ENCODE assay signal across 29 cellular contexts in the genomic region with DNA sequence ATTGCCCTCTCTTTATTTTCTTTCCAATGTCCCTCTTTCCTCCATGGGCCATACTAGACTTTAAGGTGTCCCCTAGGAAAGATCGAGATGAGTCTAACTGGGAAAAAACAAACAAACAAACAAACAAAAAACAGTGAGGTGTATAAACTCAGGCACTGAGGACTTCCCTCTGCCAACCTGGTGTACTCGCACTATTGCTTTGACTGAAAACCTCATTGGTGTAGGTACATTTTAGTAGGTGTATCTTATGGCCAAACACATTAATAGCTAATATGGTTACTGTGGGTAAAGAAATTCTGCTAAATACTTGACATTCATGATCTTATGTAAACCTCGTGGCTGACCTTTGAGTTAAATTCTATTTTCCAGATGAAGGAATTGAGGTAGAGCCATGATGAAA.
A peak's percentile ranks its signal among the peaks of the same experiment; 100 is the strongest.
DNase-seq lines count a peak whose midpoint lies in the region; ATAC-seq and TF ChIP-seq lines count a peak whose summit lies in the region.
"Had no signal": no experiment of that assay in that cellular context is flagged by ENCODE, and none has a peak within 500 bp of the region (broad histone marks: within the 10 kb centered on the region; RNA-seq: fewer than 3 reads in every experiment).

No MANE protein-coding gene starts in this region.

- no peak for DNase-seq in GM23248
- no peak for DNase-seq in coronary artery (ENCODE audit: low spot score)
- no peak for DNase-seq in activated CD4-positive, CD25-positive, alpha-beta regulatory T cell treated with anti-CD3 and anti-CD28 coated beads, Interleukin-2, amount 50 U/mL, for 72 hours
- no peak for DNase-seq in BE2C
- DNase-seq in endothelial cell (ENCODE audit: low spot score): no peak
- DNase-seq: activated CD8-positive, alpha-beta memory T cell treated with anti-CD3 and anti-CD28 coated beads, Interleukin-2, amount 50 U/mL, for 4 hours; body of pancreas; effector CD4-positive, alpha-beta T cell; HFFc6; kidney; midbrain; naive thymus-derived CD8-positive, alpha-beta T cell; NCI-H2029 treated with DMSO at 0.1 percent for 48 hours; NCI-H2227 treated with DMSO at 0.1 percent for 48 hours; NCI-H526 treated with DMSO at 0.1 percent for 48 hours; nucleus accumbens; SHP77 had no signal

- H3K4me3 ChIP-seq in GM23248 (no peak overlapping the region), coronary artery (no peak overlapping the region), BE2C (ENCODE audit: low read depth, low read length) (no peak overlapping the region)
- H3K4me3 ChIP-seq: body of pancreas, GM23338, K562, skin epidermis, suprapubic skin had no signal

- H3K4me1 ChIP-seq in GM23248 (ENCODE audit: insufficient read depth): 0 out of 2 replicates have a peak, but pooled peaks cover 5% of the 10 kb centered on the region
- H3K4me1 ChIP-seq in BE2C: no peaks in the 10 kb centered on the region
- H3K4me1 ChIP-seq: body of pancreas, suprapubic skin had no signal

- no peak overlapping the region for H3K9ac ChIP-seq in GM23248

- TF ChIP-seq CTCF in VCaP (conservative IDR thresholded peaks at IDR 0.05) (no peak), coronary artery (IDR thresholded peaks at IDR 0.05) (no peak), BE2C (IDR thresholded peaks at IDR 0.05; ENCODE audit: low read depth, low read length) (no peak), endothelial cell (IDR thresholded peaks at IDR 0.05; ENCODE audit: unreplicated experiment) (no peak)

- 91 to 97% methylated on average over 3 of the region's 3 CpGs for WGBS in GM23248 (ENCODE audit: low coverage in 1 of 2, low lambda C conversion rate in 2 of 2, missing lambda C conversion rate in 2 of 2), 2 experiments

- no peaks in the 10 kb centered on the region for H3K9me3 Mint-ChIP-seq in stimulated activated memory B cell treated with anti-CD40 and anti-IgM and Interleukin-4, amounts not matched to agents 10 μg/mL and 1 μg/mL and 100 μg/mL, for 72 hours
- no peaks in the 10 kb centered on the region for H3K9me3 Mint-ChIP-seq in endothelial cell (ENCODE audit: unreplicated experiment)
- H3K9me3 Mint-ChIP-seq: activated CD4-positive, alpha-beta memory T cell treated with anti-CD3 and anti-CD28 coated beads for 36 hours; CD14-positive monocyte; GM23338; HFFc6; naive thymus-derived CD8-positive, alpha-beta T cell had no signal

- no peaks in the 10 kb centered on the region for H3K9me3 ChIP-seq in GM23248 (ENCODE audit: low read depth)
- no peaks in the 10 kb centered on the region for H3K9me3 ChIP-seq in BE2C
- H3K9me3 ChIP-seq: body of pancreas, suprapubic skin had no signal

- peaks cover 47% of the 10 kb centered on the region for H3K27me3 Mint-ChIP-seq in stimulated activated memory B cell treated with anti-CD40 and anti-IgM and Interleukin-4, amounts not matched to agents 10 μg/mL and 1 μg/mL and 100 μg/mL, for 72 hours
- peaks cover 2% of the 10 kb centered on the region for H3K27me3 Mint-ChIP-seq in endothelial cell (ENCODE audit: unreplicated experiment)

- H3K27ac ChIP-seq in GM23248: peak overlapping the region; percentile 20
- H3K27ac ChIP-seq in VCaP: peak overlapping the region; percentile 42
- peak overlapping the region; percentile 35 to 46 for H3K27ac ChIP-seq in coronary artery
- H3K27ac ChIP-seq: body of pancreas, epithelial cell of prostate, suprapubic skin had no signal

- no peak overlapping the region for H2AFZ ChIP-seq in GM23248
- H2AFZ ChIP-seq: GM23338 had no signal

- H3F3A ChIP-seq in GM23248 (ENCODE audit: insufficient read depth): peaks cover 3% of the 10 kb centered on the region; the same call in 1 of the 2 replicates

- no peaks in the 10 kb centered on the region for H4K20me1 ChIP-seq in GM23248 (ENCODE audit: insufficient read depth)

- no peak overlapping the region for H3K4me3 Mint-ChIP-seq in stimulated activated memory B cell treated with anti-CD40 and anti-IgM and Interleukin-4, amounts not matched to agents 10 μg/mL and 1 μg/mL and 100 μg/mL, for 72 hours
- no peak overlapping the region for H3K4me3 Mint-ChIP-seq in endothelial cell (ENCODE audit: unreplicated experiment)
- H3K4me3 Mint-ChIP-seq: activated CD4-positive, alpha-beta memory T cell treated with anti-CD3 and anti-CD28 coated beads for 36 hours; activated naive CD8-positive, alpha-beta T cell; GM23338; HFFc6; naive thymus-derived CD8-positive, alpha-beta T cell had no signal

- H3K27me3 ChIP-seq in GM23248 (replicated peaks; ENCODE audit: insufficient read depth): no peaks in the 10 kb centered on the region
- no peaks in the 10 kb centered on the region for H3K27me3 ChIP-seq in BE2C
- H3K27me3 ChIP-seq: body of pancreas had no signal

- H3K4me1 Mint-ChIP-seq in stimulated activated memory B cell treated with anti-CD40 and anti-IgM and Interleukin-4, amounts not matched to agents 10 μg/mL and 1 μg/mL and 100 μg/mL, for 72 hours: peaks cover 14% of the 10 kb centered on the region
- H3K4me1 Mint-ChIP-seq in endothelial cell (ENCODE audit: unreplicated experiment): peaks cover 9% of the 10 kb centered on the region
- H3K4me1 Mint-ChIP-seq: GM23338 had no signal

- peak; percentile 50 for ATAC-seq in stimulated activated memory B cell treated with anti-CD40 and anti-IgM and Interleukin-4, amounts not matched to agents 10 μg/mL and 1 μg/mL and 100 μg/mL, for 72 hours
- no peak for ATAC-seq in HG03520 (IDR thresholded peaks at IDR 0.05; ENCODE audit: unreplicated experiment)
- ATAC-seq: body of pancreas; GM23338; K562; naive thymus-derived CD8-positive, alpha-beta T cell; Panc1 had no signal

- no peak overlapping the region for H3K4me2 ChIP-seq in GM23248 (ENCODE audit: unreplicated experiment)
- H3K4me2 ChIP-seq: GM23338 had no signal

- in situ Hi-C loops in GM23248 (cut with MboI): no loop called here

- no peaks in the 10 kb centered on the region for H3K79me2 ChIP-seq in GM23248 (ENCODE audit: insufficient read depth)

- H3K36me3 Mint-ChIP-seq in stimulated activated memory B cell treated with anti-CD40 and anti-IgM and Interleukin-4, amounts not matched to agents 10 μg/mL and 1 μg/mL and 100 μg/mL, for 72 hours: no peaks in the 10 kb centered on the region
- no peaks in the 10 kb centered on the region for H3K36me3 Mint-ChIP-seq in endothelial cell (ENCODE audit: low read depth, unreplicated experiment)
- H3K36me3 Mint-ChIP-seq: activated CD4-positive, alpha-beta memory T cell treated with anti-CD3 and anti-CD28 coated beads for 36 hours; activated naive CD8-positive, alpha-beta T cell; CD14-positive monocyte; naive thymus-derived CD8-positive, alpha-beta T cell had no signal

- H3K9me2 ChIP-seq in GM23248 (ENCODE audit: insufficient read depth): no peaks in the 10 kb centered on the region

- H3K36me3 ChIP-seq in GM23248 (ENCODE audit: low read depth) (peaks cover 36% of the 10 kb centered on the region), BE2C (no peaks in the 10 kb centered on the region)
- H3K36me3 ChIP-seq: suprapubic skin had no signal

- H3K27ac Mint-ChIP-seq in stimulated activated memory B cell treated with anti-CD40 and anti-IgM and Interleukin-4, amounts not matched to agents 10 μg/mL and 1 μg/mL and 100 μg/mL, for 72 hours: no peak overlapping the region
- no peak overlapping the region for H3K27ac Mint-ChIP-seq in endothelial cell (ENCODE audit: unreplicated experiment)
- H3K27ac Mint-ChIP-seq: activated CD4-positive, alpha-beta memory T cell treated with anti-CD3 and anti-CD28 coated beads for 36 hours; GM23338; HFFc6 had no signal
